Comparison of ENCODE assay signal across 8 cellular contexts in the genomic region with DNA sequence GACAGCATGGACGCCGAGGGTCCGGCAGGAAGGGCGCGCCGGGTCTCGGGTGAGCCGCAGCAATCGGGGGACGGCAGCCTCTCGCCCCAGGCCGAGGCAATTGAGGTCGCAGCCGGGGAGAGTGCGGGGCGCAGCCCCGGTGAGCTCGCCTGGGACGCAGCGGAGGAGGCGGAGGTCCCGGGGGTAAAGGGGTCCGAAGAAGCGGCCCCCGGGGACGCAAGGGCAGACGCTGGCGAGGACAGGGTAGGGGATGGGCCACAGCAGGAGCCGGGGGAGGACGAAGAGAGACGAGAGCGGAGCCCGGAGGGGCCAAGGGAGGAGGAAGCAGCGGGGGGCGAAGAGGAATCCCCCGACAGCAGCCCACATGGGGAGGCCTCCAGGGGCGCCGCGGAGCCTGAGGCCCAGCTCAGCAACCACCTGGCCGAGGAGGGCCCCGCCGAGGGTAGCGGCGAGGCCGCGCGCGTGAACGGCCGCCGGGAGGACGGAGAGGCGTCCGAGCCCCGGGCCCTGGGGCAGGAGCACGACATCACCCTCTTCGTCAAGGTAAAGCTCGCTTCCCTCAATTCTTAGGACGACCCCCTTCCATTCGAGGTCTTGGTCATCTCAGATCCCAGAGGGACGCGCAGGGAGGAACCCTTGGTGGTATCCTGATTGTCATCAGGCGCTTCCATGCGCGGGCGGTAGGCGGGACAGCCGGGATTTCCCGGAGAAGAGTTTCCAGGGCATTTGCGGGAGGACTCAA. TPM values are rescaled to one million over a fixed set of nuclear protein-coding genes. Genes with fewer than 3 reads are reported as not detected.
DNase-seq lines count a peak whose midpoint lies in the region; ATAC-seq and TF ChIP-seq lines count a peak whose summit lies in the region.

No MANE protein-coding gene starts in this region.

- H3K27me3 Mint-ChIP-seq in T-cell = peaks cover 53 to 54% of the 10 kb centered on the region in 2 donors

- ATAC-seq in T-cell (replicated peaks in 1 of 4) (peak in 3 of 4 experiments; percentile 25 to 44 (median 26)), left cardiac atrium (peak; percentile 28 to 45), sciatic nerve (peak; percentile 40), GM18870 (IDR thresholded peaks at IDR 0.05; ENCODE audit: unreplicated experiment) (no peak), HG02798 (IDR thresholded peaks at IDR 0.05; ENCODE audit: poor library complexity, unreplicated experiment) (no peak)

- H3K36me3 ChIP-seq in GM06990 (ENCODE audit: control insufficient read depth, insufficient read depth, low read length) = no peaks in the 10 kb centered on the region

- H3K27me3 ChIP-seq in GM06990 (replicated peaks; ENCODE audit: control insufficient read depth, insufficient read depth, low read length) = no peaks in the 10 kb centered on the region

- POLR2A ChIA-PET in T-cell (lab: Charles Lee) = no interaction called here

- no peaks in the 10 kb centered on the region for H3K36me3 Mint-ChIP-seq in T-cell

- intact Hi-C loops in left cardiac atrium (cut with DNase I) (no loop called here), sciatic nerve (cut with DNase I) (no loop called here)

- peak overlapping the region; percentile 49 to 73 (median 49) for H3K4me3 Mint-ChIP-seq in T-cell

- peak; percentile 29 for TF ChIP-seq CTCF in GM06990 (IDR thresholded peaks at IDR 0.05; ENCODE audit: insufficient read depth, low read length, poor library complexity, severe bottlenecking)

- peak overlapping the region; percentile 86 for H3K4me3 ChIP-seq in GM06990 (replicated peaks; ENCODE audit: low read depth, low read length)

- H3K9me3 Mint-ChIP-seq in T-cell = no peaks in the 10 kb centered on the region

- peaks cover 13 to 16% (median 14%) of the 10 kb centered on the region in 3 donors for H3K4me1 Mint-ChIP-seq in T-cell

- CTCF ChIA-PET in T-cell (lab: Charles Lee) = no interaction called here

- DNase-seq in GM06990 (ENCODE audit: extremely low read depth, insufficient read length) = peak; percentile 64
- peak in 1 of 34 experiments; percentile 3 for DNase-seq in T-cell
- no peak for DNase-seq in left cardiac atrium
- no peak for DNase-seq in sciatic nerve (ENCODE audit: low spot score)
- no peak for DNase-seq in DMS153 treated with DMSO at 0.1 percent for 48 hours (lab: John Stamatoyannopoulos, UW; ENCODE audit: unreplicated experiment)
- DNase-seq in T1000 (lab: John Stamatoyannopoulos, UW) = no peak

- no peak overlapping the region for H3K27ac Mint-ChIP-seq in T-cell

RNA-seq across cellular contexts. Expression of a gene that starts 1.6 kb away (rescaled TPM):
- total RNA-seq in T-cell = under 1 TPM; 0.10 to 0.98 (median 0.46) TPM
- 1 to 10 TPM; 4.8 to 9.3 TPM for total RNA-seq in left cardiac atrium
- total RNA-seq in sciatic nerve = 4.7 TPM

RNA-seq across cellular contexts. Expression of a gene that starts 55.5 kb away (rescaled TPM):
- total RNA-seq in T-cell = 1 to 10 TPM; 5.2 to 8.2 (median 5.8) TPM
- total RNA-seq in left cardiac atrium = 10 to 100 TPM; 34.8 to 35.3 TPM
- 60.9 TPM for total RNA-seq in sciatic nerve

Comparison
In these comparisons a context has a peak if more than half of its experiments do, and no peak if none do; other contexts are left out.
1. ATAC-seq: peak in T-cell (3 of 4), left cardiac atrium (2 of 2) and sciatic nerve (single experiment); none in GM18870 (single experiment) and HG02798 (single experiment).